ENCODE assay signal across 22 cellular contexts in the genomic region with DNA sequence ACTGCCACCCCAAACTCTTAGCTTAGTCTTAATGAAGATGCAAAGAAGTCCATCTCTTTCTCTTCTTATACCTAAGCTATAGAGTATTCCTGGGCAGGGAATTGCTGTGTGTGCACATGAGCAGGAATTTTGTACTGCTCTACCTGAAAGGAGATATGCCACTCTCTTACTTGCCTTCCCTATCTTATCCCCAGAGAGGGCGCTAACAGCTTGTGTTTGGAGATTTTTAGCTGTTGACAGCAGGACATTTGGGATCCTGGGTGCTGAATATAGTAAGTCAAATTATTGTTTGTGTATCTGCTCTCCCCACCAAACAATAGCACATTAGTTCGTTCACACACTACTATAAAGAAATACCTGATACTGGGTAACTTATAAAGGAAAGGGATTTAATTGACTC.
DNase-seq lines count a peak whose midpoint lies in the region; ATAC-seq and TF ChIP-seq lines count a peak whose summit lies in the region.
"Had no signal": no experiment of that assay in that cellular context is flagged by ENCODE, and none has a peak within 500 bp of the region (broad histone marks: within the 10 kb centered on the region; RNA-seq: fewer than 3 reads in every experiment).

No MANE protein-coding gene starts in this region.

- H3K9ac ChIP-seq in endodermal cell (ENCODE audit: extremely low read depth, low read length, poor library complexity, severe bottlenecking) (no peak overlapping the region), smooth muscle cell (ENCODE audit: low read depth) (no peak overlapping the region)

- peak; percentile 80 for TF ChIP-seq CTCF in endodermal cell (conservative IDR thresholded peaks at IDR 0.05)
- peak; percentile 11 for TF ChIP-seq CTCF in smooth muscle cell (IDR thresholded peaks at IDR 0.05; ENCODE audit: borderline replicate concordance, insufficient read depth, poor library complexity, severe bottlenecking)
- TF ChIP-seq CTCF in adrenal gland (IDR thresholded peaks at IDR 0.05), result no peak

- H3K36me3 ChIP-seq in endodermal cell (ENCODE audit: control insufficient read depth, insufficient read depth, low read length), result no peaks in the 10 kb centered on the region
- H3K36me3 ChIP-seq in smooth muscle cell (ENCODE audit: low read depth), result no peaks in the 10 kb centered on the region
- no peaks in the 10 kb centered on the region for H3K36me3 ChIP-seq in adrenal gland (replicated peaks in 1 of 2)
- H3K36me3 ChIP-seq: left lung, MG63, WERI-Rb-1 had no signal

- H3K4me1 ChIP-seq in endodermal cell (ENCODE audit: control insufficient read depth, insufficient read depth, low read length), result no peaks in the 10 kb centered on the region
- no peaks in the 10 kb centered on the region for H3K4me1 ChIP-seq in smooth muscle cell (ENCODE audit: low read depth)
- no peaks in the 10 kb centered on the region for H3K4me1 ChIP-seq in adrenal gland (replicated peaks in 1 of 2)
- H3K4me1 ChIP-seq: left lung had no signal

- H3K4me2 ChIP-seq in smooth muscle cell, result no peak overlapping the region

- DNase-seq in NCI-H82 (lab: John Stamatoyannopoulos, UW) (peak; percentile 25), NCI-H82 treated with DMSO at 0.1 percent for 48 hours (lab: John Stamatoyannopoulos, UW; ENCODE audit: unreplicated experiment) (no peak), NCI-H1694 (lab: John Stamatoyannopoulos, UW) (peak; percentile 8), endodermal cell (peak; percentile 52), smooth muscle cell (lab: John Stamatoyannopoulos, UW; ENCODE audit: unreplicated experiment) (no peak), adrenal gland (no peak), NCI-H128 (lab: John Stamatoyannopoulos, UW; ENCODE audit: unreplicated experiment) (no peak)
- DNase-seq in activated T-cell treated with anti-CD3 and anti-CD28 coated beads, Interleukin-2, amount 50 U/mL, for 72 hours, result no peak
- DNase-seq: activated CD4-positive, alpha-beta T cell treated with anti-CD3 and anti-CD28 coated beads, Interleukin-2, amount 50 U/mL, for 1 hour; activated CD8-positive, alpha-beta memory T cell treated with anti-CD3 and anti-CD28 coated beads, Interleukin-2, amount 10 ng/mL, durations not matched to agents 7 days and 5 days; cerebellar nuclear complex; DND-41; head of caudate nucleus; left lung; MG63; naive B cell; NCI-H1436 treated with DMSO at 0.1 percent for 48 hours; NCI-H510A treated with DMSO at 0.1 percent for 48 hours; trophoblast cell; WERI-Rb-1 had no signal

- peaks cover 18% of the 10 kb centered on the region for H3K36me3 Mint-ChIP-seq in endodermal cell (ENCODE audit: low read depth)
- H3K36me3 Mint-ChIP-seq in activated T-cell treated with anti-CD3 and anti-CD28 coated beads, Interleukin-2, amount 50 U/mL, for 72 hours (ENCODE audit: insufficient read depth in 2 of 2), result no peaks in the 10 kb centered on the region
- H3K36me3 Mint-ChIP-seq: activated CD8-positive, alpha-beta memory T cell treated with anti-CD3 and anti-CD28 coated beads, Interleukin-2, amount 10 ng/mL, durations not matched to agents 7 days and 5 days; activated naive CD8-positive, alpha-beta T cell; naive B cell had no signal

- 40% methylated on average over 1 of the region's 2 CpGs; no CpG with 5 or more reads in 1 of the 2 experiments for WGBS in endodermal cell (ENCODE audit: insufficient coverage in 1 of 2, insufficient read length in 1 of 2), 2 experiments
- 66% methylated on average over 2 of the region's 2 CpGs for WGBS in smooth muscle cell (ENCODE audit: low lambda C conversion rate)
- WGBS in adrenal gland, 4 donors, result 48 to 73% (median 52%) methylated on average over 2 of the region's 2 CpGs

- H3K9me3 Mint-ChIP-seq in endodermal cell, result peaks cover 18% of the 10 kb centered on the region
- peaks cover 3 to 5% of the 10 kb centered on the region in 2 donors for H3K9me3 Mint-ChIP-seq in activated T-cell treated with anti-CD3 and anti-CD28 coated beads, Interleukin-2, amount 50 U/mL, for 72 hours

- H3F3A ChIP-seq in smooth muscle cell (ENCODE audit: low read depth), result no peaks in the 10 kb centered on the region

- H3K27ac ChIP-seq in endodermal cell (ENCODE audit: low read depth, low read length) (no peak overlapping the region), smooth muscle cell (ENCODE audit: low read depth) (no peak overlapping the region), adrenal gland (no peak overlapping the region)
- H3K27ac ChIP-seq: left lung, RWPE1, WERI-Rb-1 had no signal

- no peak overlapping the region for H3K4me3 Mint-ChIP-seq in endodermal cell
- H3K4me3 Mint-ChIP-seq in activated T-cell treated with anti-CD3 and anti-CD28 coated beads, Interleukin-2, amount 50 U/mL, for 72 hours, result no peak overlapping the region
- H3K4me3 Mint-ChIP-seq: activated CD8-positive, alpha-beta memory T cell treated with anti-CD3 and anti-CD28 coated beads, Interleukin-2, amount 10 ng/mL, durations not matched to agents 7 days and 5 days; activated naive CD8-positive, alpha-beta T cell; naive B cell had no signal

- H3K27me3 ChIP-seq in endodermal cell (ENCODE audit: control insufficient read depth, insufficient read depth, low read length, poor library complexity, severe bottlenecking), result no peaks in the 10 kb centered on the region
- no peaks in the 10 kb centered on the region for H3K27me3 ChIP-seq in smooth muscle cell (ENCODE audit: low read depth)
- H3K27me3 ChIP-seq in adrenal gland, result no peaks in the 10 kb centered on the region
- H3K27me3 ChIP-seq: left lung, MG63 had no signal

- no peak overlapping the region for H3K27ac Mint-ChIP-seq in endodermal cell
- no peak overlapping the region for H3K27ac Mint-ChIP-seq in activated T-cell treated with anti-CD3 and anti-CD28 coated beads, Interleukin-2, amount 50 U/mL, for 72 hours
- H3K27ac Mint-ChIP-seq: activated CD8-positive, alpha-beta memory T cell treated with anti-CD3 and anti-CD28 coated beads, Interleukin-2, amount 10 ng/mL, durations not matched to agents 7 days and 5 days; activated naive CD8-positive, alpha-beta T cell; naive B cell had no signal

- H3K4me3 ChIP-seq in endodermal cell (ENCODE audit: low read length) (no peak overlapping the region), smooth muscle cell (no peak overlapping the region), adrenal gland (no peak overlapping the region)
- H3K4me3 ChIP-seq: left lung, MG63 had no signal

- no peaks in the 10 kb centered on the region for H3K79me2 ChIP-seq in smooth muscle cell (ENCODE audit: low read depth)

- no peaks in the 10 kb centered on the region for H4K20me1 ChIP-seq in smooth muscle cell (ENCODE audit: low read depth)

- ATAC-seq in activated T-cell treated with anti-CD3 and anti-CD28 coated beads, Interleukin-2, amount 50 U/mL, for 72 hours (replicated peaks in 1 of 2), result no peak
- ATAC-seq: activated CD8-positive, alpha-beta memory T cell treated with anti-CD3 and anti-CD28 coated beads, Interleukin-2, amount 10 ng/mL, durations not matched to agents 7 days and 5 days; left lung had no signal

- peaks cover 5% of the 10 kb centered on the region for H3K9me3 ChIP-seq in endodermal cell (ENCODE audit: control insufficient read depth, low read length)
- no peaks in the 10 kb centered on the region for H3K9me3 ChIP-seq in smooth muscle cell (replicated peaks; ENCODE audit: low read depth)
- H3K9me3 ChIP-seq in adrenal gland (replicated peaks in 1 of 3), result peaks cover 0 to 6% (median 0%) of the 10 kb centered on the region in 3 donors
- H3K9me3 ChIP-seq: left lung, MG63 had no signal

- H2AFZ ChIP-seq in smooth muscle cell (ENCODE audit: low read depth), result no peak overlapping the region

- intact Hi-C loops in adrenal gland (cut with DNase I), result no loop called here

- H3K27me3 Mint-ChIP-seq in endodermal cell (ENCODE audit: insufficient read depth), result peaks cover 2% of the 10 kb centered on the region
- no peaks in the 10 kb centered on the region for H3K27me3 Mint-ChIP-seq in activated T-cell treated with anti-CD3 and anti-CD28 coated beads, Interleukin-2, amount 50 U/mL, for 72 hours (ENCODE audit: low read depth)
- H3K27me3 Mint-ChIP-seq: activated CD8-positive, alpha-beta memory T cell treated with anti-CD3 and anti-CD28 coated beads, Interleukin-2, amount 10 ng/mL, durations not matched to agents 7 days and 5 days; activated naive CD8-positive, alpha-beta T cell; naive B cell had no signal

- H3K4me1 Mint-ChIP-seq in endodermal cell, result no peaks in the 10 kb centered on the region
- no peaks in the 10 kb centered on the region for H3K4me1 Mint-ChIP-seq in activated T-cell treated with anti-CD3 and anti-CD28 coated beads, Interleukin-2, amount 50 U/mL, for 72 hours (ENCODE audit: low read depth)
- H3K4me1 Mint-ChIP-seq: activated CD8-positive, alpha-beta memory T cell treated with anti-CD3 and anti-CD28 coated beads, Interleukin-2, amount 10 ng/mL, durations not matched to agents 7 days and 5 days; naive B cell had no signal

- TF ChIP-seq POLR2A in adrenal gland (IDR thresholded peaks at IDR 0.05), result no peak

Comparison
In these comparisons a context has a peak if more than half of its experiments do, and no peak if none do; other contexts are left out.
1. DNase-seq: peak in NCI-H82 (single experiment), NCI-H1694 (single experiment) and endodermal cell (single experiment); none in NCI-H82 treated with DMSO at 0.1 percent for 48 hours (single experiment), smooth muscle cell (single experiment), activated T-cell treated with anti-CD3 and anti-CD28 coated beads, Interleukin-2, amount 50 U/mL, for 72 hours (0 of 2), adrenal gland (0 of 7) and NCI-H128 (single experiment).
2. CTCF ChIP-seq: peak in endodermal cell (single experiment) and smooth muscle cell (single experiment); none in adrenal gland (0 of 6).